In the genomic region with DNA sequence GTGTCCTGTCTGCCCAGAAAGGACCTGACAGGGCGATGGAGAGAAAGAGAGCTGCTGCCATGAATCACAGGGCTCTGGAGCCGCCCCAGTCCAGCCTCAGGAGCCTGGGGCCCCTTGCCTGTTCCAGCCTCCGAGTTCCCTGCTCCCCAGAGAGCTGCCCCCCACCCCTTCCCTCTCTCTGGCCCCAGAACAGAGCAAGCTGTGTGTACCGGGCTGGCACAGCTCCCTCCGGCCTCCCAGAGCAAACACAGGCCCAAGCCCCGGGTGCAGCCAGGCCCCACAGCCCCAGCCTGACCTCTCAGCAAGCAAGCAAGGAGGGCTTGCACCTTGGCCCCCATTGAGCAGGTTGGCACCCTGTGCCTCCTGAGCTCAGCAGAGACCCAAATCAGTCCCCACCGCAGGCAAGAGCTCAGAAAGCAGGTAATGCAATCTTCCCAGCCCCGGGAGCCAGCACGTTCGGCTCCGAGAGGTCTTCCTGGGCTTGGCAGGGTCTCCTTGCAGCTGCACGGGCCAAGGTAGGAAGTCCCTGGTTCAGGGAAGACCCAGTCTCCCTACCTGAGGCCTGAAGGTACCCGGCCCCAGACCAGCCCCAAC, we compare ENCODE assay signal across 8 cellular contexts. TPM values are rescaled to one million over a fixed set of nuclear protein-coding genes. Genes with fewer than 3 reads are reported as not detected.
A peak's percentile ranks its signal among the peaks of the same experiment; 100 is the strongest.
DNase-seq lines count a peak whose midpoint lies in the region; ATAC-seq and TF ChIP-seq lines count a peak whose summit lies in the region.

No MANE protein-coding gene starts in this region.

- POLR2A ChIA-PET in BJ (lab: Charles Lee): interaction anchor here (0.6 kb wide), 1 partner anchor 259 kb away, joined by 3 read pairs; no protein-coding TSS in a partner anchor

- peaks cover 7% of the 10 kb centered on the region for H3K36me3 ChIP-seq in BJ (ENCODE audit: control insufficient read depth, insufficient read depth, low read length)
- H3K36me3 ChIP-seq in SK-N-MC (ENCODE audit: insufficient read depth, low read length): no peaks in the 10 kb centered on the region
- H3K36me3 ChIP-seq in MM.1S (replicated peaks; ENCODE audit: insufficient read depth, low read length): no peaks in the 10 kb centered on the region

- no peak for ATAC-seq in GM21367 (IDR thresholded peaks at IDR 0.05; ENCODE audit: unreplicated experiment)

- H3K4me2 ChIP-seq in MM.1S (ENCODE audit: low read depth, low read length): no peak overlapping the region

- H3K27ac ChIP-seq in SK-N-MC (no peak overlapping the region), MM.1S (ENCODE audit: low read length) (no peak overlapping the region)

- peaks cover 15% of the 10 kb centered on the region for H3F3A ChIP-seq in MM.1S (ENCODE audit: insufficient read depth, low read length)

- H3K9me2 ChIP-seq in MM.1S (replicated peaks; ENCODE audit: insufficient read depth, low read length): no peaks in the 10 kb centered on the region

- H3K4me3 ChIP-seq in BJ (ENCODE audit: low read depth, low read length): peak overlapping the region; percentile 78
- peak overlapping the region; percentile 93 for H3K4me3 ChIP-seq in SK-N-MC
- peak overlapping the region; percentile 75 for H3K4me3 ChIP-seq in fibroblast of villous mesenchyme (ENCODE audit: low read depth, low read length)
- H3K4me3 ChIP-seq in MM.1S (ENCODE audit: low read length): no peak overlapping the region

- TF ChIP-seq CTCF in BJ (IDR thresholded peaks at IDR 0.05; ENCODE audit: insufficient read depth, low read depth, low read length) (no peak), fibroblast of villous mesenchyme (IDR thresholded peaks at IDR 0.05; ENCODE audit: insufficient read depth, low read depth, low read length) (no peak), MM.1S (IDR thresholded peaks at IDR 0.05; ENCODE audit: low read length) (no peak)

- no peak overlapping the region for H2AFZ ChIP-seq in MM.1S (ENCODE audit: low read length)

- 0 out of 2 replicates have a peak, but pooled peaks cover 7% of the 10 kb centered on the region for H3K4me1 ChIP-seq in MM.1S (ENCODE audit: low read length)

- DNase-seq in BJ (ENCODE audit: low read depth): no peak
- DNase-seq in SK-N-MC (ENCODE audit: low read depth, low spot score): no peak
- DNase-seq in fibroblast of villous mesenchyme (ENCODE audit: low read depth): no peak
- peak; percentile 71 for DNase-seq in occipital lobe (lab: John Stamatoyannopoulos, UW)
- no peak for DNase-seq in erythroblast (lab: John Stamatoyannopoulos, UW)
- no peak for DNase-seq in stimulated activated CD4-positive, alpha-beta T cell treated with anti-CD3 and anti-CD28 coated beads, Interleukin-4, amount 100 ng/mL, for 24 hours
- DNase-seq in MM.1S: no peak

- no peaks in the 10 kb centered on the region for H3K79me2 ChIP-seq in MM.1S (ENCODE audit: low read length)

- no peak for TF ChIP-seq POLR2A in erythroblast (IDR thresholded peaks at IDR 0.05; ENCODE audit: low read length)

- no peaks in the 10 kb centered on the region for H4K20me1 ChIP-seq in MM.1S (ENCODE audit: insufficient read depth, low read length)

- H3K27me3 ChIP-seq in BJ (ENCODE audit: control insufficient read depth, insufficient read depth, low read length) (no peaks in the 10 kb centered on the region), MM.1S (replicated peaks; ENCODE audit: insufficient read depth, low read length) (peaks cover 44% of the 10 kb centered on the region)

- H3K9me3 ChIP-seq in SK-N-MC (ENCODE audit: low read depth, low read length) (no peaks in the 10 kb centered on the region), MM.1S (replicated peaks; ENCODE audit: insufficient read depth, low read length) (no peaks in the 10 kb centered on the region)

- CTCF ChIA-PET in BJ (lab: Yijun Ruan, JAX): interaction anchor here (0.8 to 2.1 kb wide), 7 partner anchors 7 to 190 kb away, joined by 3 to 12 read pairs (median 4); a partner anchor contains a TSS

- no peak overlapping the region for H3K9ac ChIP-seq in SK-N-MC (ENCODE audit: insufficient read length)
- H3K9ac ChIP-seq in MM.1S (ENCODE audit: low read length): no peak overlapping the region

RNA-seq across cellular contexts. Expression of a gene that starts 1.4 kb away (rescaled TPM):
- polyA plus RNA-seq in BJ (2011; rRNA removed): 17.6 and 25.2 TPM in 2 replicates
- polyA minus RNA-seq in BJ (2011; rRNA and poly(A)+ RNA removed): 12.9 and 26.9 TPM in 2 replicates
- total RNA-seq in fibroblast of villous mesenchyme (26.7 and 39.3 TPM in 2 replicates), occipital lobe (3.9 TPM)

RNA-seq across cellular contexts. Expression of a gene that starts 8.1 kb away (rescaled TPM):
- 44.8 and 58.1 TPM in 2 replicates for polyA plus RNA-seq in BJ (2011; rRNA removed)
- polyA minus RNA-seq in BJ (2011; rRNA and poly(A)+ RNA removed): 48.9 and 64.0 TPM in 2 replicates
- total RNA-seq in fibroblast of villous mesenchyme (101 and 112 TPM in 2 replicates), occipital lobe (110 TPM)

RNA-seq across cellular contexts. Expression of a gene that starts 30.0 kb away (rescaled TPM):
- polyA plus RNA-seq in BJ (2011; rRNA removed): 44.9 and 46.5 TPM in 2 replicates
- polyA minus RNA-seq in BJ (2011; rRNA and poly(A)+ RNA removed): 20.4 and 27.3 TPM in 2 replicates
- total RNA-seq in fibroblast of villous mesenchyme: 37.7 and 47.1 TPM in 2 replicates
- 5.5 TPM for total RNA-seq in occipital lobe
